Comparison of ENCODE assay signal across 18 cellular contexts in genomic region chr14:101188571-101188915, GRCh38.
"Had no signal": no experiment of that assay in that cellular context is flagged by ENCODE, and none has a peak within 500 bp of the region (broad histone marks: within the 10 kb centered on the region; RNA-seq: fewer than 3 reads in every experiment).

No MANE protein-coding gene starts in this region.

- H3K36me3 ChIP-seq: heart left ventricle, tibial nerve, upper lobe of right lung, vagina had no signal

- H3K9me3 ChIP-seq: heart left ventricle, psoas muscle, tibial nerve, upper lobe of right lung, vagina had no signal

- H3K4me1 ChIP-seq: heart left ventricle, parathyroid adenoma, psoas muscle, upper lobe of right lung had no signal

- H3K36me3 Mint-ChIP-seq: mesothelial cell of epicardium, natural killer cell had no signal

- DNase-seq: cerebellar nuclear complex; effector CD4-positive, alpha-beta T cell; heart left ventricle; hippocampal formation; kidney glomerular epithelial cell; mammary epithelial cell; natural killer cell; nucleus accumbens; psoas muscle; small intestine; stimulated activated CD4-positive, alpha-beta T cell treated with anti-CD3 and anti-CD28 coated beads, Interleukin-2, amount 100 ng/mL, for 48 hours had no signal

- H3K4me3 Mint-ChIP-seq: mesothelial cell of epicardium; natural killer cell; neural crest cell; stimulated activated naive CD8-positive, alpha-beta T cell treated with anti-CD3 and anti-CD28 coated beads, Interleukin-15, Interleukin-2, amounts not matched to agents 100 ng/mL and 50 ng/mL, for 24 hours had no signal

- H3K27ac Mint-ChIP-seq: mesothelial cell of epicardium; natural killer cell; stimulated activated naive CD8-positive, alpha-beta T cell treated with anti-CD3 and anti-CD28 coated beads, Interleukin-15, Interleukin-2, amounts not matched to agents 100 ng/mL and 50 ng/mL, for 24 hours had no signal

- H3K9me3 Mint-ChIP-seq: mesothelial cell of epicardium; natural killer cell; stimulated activated naive CD8-positive, alpha-beta T cell treated with anti-CD3 and anti-CD28 coated beads, Interleukin-15, Interleukin-2, amounts not matched to agents 100 ng/mL and 50 ng/mL, for 24 hours had no signal

- H3K27ac ChIP-seq: heart left ventricle, parathyroid adenoma, psoas muscle, tibial nerve, upper lobe of right lung, vagina had no signal

- H3K4me3 ChIP-seq: heart left ventricle, psoas muscle, tibial nerve, upper lobe of right lung, vagina had no signal

- H3K27me3 Mint-ChIP-seq: stimulated activated naive CD8-positive, alpha-beta T cell treated with anti-CD3 and anti-CD28 coated beads, Interleukin-15, Interleukin-2, amounts not matched to agents 100 ng/mL and 50 ng/mL, for 24 hours had no signal

- H3K4me1 Mint-ChIP-seq: mesothelial cell of epicardium, natural killer cell had no signal

- H3K27me3 ChIP-seq: tibial nerve, upper lobe of right lung, vagina had no signal
